1 cellular context compared by ENCODE assay signal in genomic region chr16:79653337-79654000, GRCh38.
TF ChIP-seq lines count a peak whose summit lies in the region.

No MANE protein-coding gene starts in this region.

TF ChIP-seq in HEK293, 187 proteins besides CTCF, POLR2A, EP300 and RAD21 (continued from another document and continues in another):
- 0 out of 2 replicates have a peak, but pooled peaks have one; percentile 17 for TF ChIP-seq PRDM10 (tag by site-specific recombination; IDR thresholded peaks at IDR 0.05)
- TF ChIP-seq ZNF664 (tag by site-specific recombination; IDR thresholded peaks at IDR 0.05): no peak
- no peak for TF ChIP-seq GFI1B (tag by site-specific recombination; IDR thresholded peaks at IDR 0.05)
- peak; percentile 37; the same call in 1 of the 2 replicates for TF ChIP-seq ZNF423 (tag by site-specific recombination; IDR thresholded peaks at IDR 0.05)
- no peak for TF ChIP-seq ZNF280C (tag by site-specific recombination; IDR thresholded peaks at IDR 0.05)
- no peak for TF ChIP-seq ZNF704 (tag by site-specific recombination; IDR thresholded peaks at IDR 0.05)
- no peak for TF ChIP-seq ZNF639 (tag by site-specific recombination; IDR thresholded peaks at IDR 0.05)
- TF ChIP-seq ZNF645 (tag by site-specific recombination; IDR thresholded peaks at IDR 0.05): no peak
- TF ChIP-seq ZNF555 (tag by site-specific recombination; conservative IDR thresholded peaks at IDR 0.05): no peak
- no peak for TF ChIP-seq ZNF280D (tag by site-specific recombination; IDR thresholded peaks at IDR 0.05)
- TF ChIP-seq ZNF24 (tag by site-specific recombination; IDR thresholded peaks at IDR 0.05): no peak
- TF ChIP-seq ZNF10 (tag by site-specific recombination; IDR thresholded peaks at IDR 0.05): no peak
- TF ChIP-seq ZNF449 (tag by site-specific recombination; IDR thresholded peaks at IDR 0.05): peak; percentile 74
- TF ChIP-seq HOXA7 (CRISPR knock-in tag; IDR thresholded peaks at IDR 0.05; ENCODE audit: borderline replicate concordance): no peak
- TF ChIP-seq ZNF580 (tag by site-specific recombination; IDR thresholded peaks at IDR 0.05): no peak
- no peak for TF ChIP-seq MZF1 (tag by site-specific recombination; IDR thresholded peaks at IDR 0.05; ENCODE audit: borderline replicate concordance)
- TF ChIP-seq ZNF350 (tag by site-specific recombination; IDR thresholded peaks at IDR 0.05): no peak
- no peak for TF ChIP-seq BCL11A (tag by site-specific recombination; IDR thresholded peaks at IDR 0.05; ENCODE audit: low read depth)
- TF ChIP-seq ZNF416 (tag by site-specific recombination; IDR thresholded peaks at IDR 0.05): no peak
- peak; percentile 41; the same call in 1 of the 2 replicates for TF ChIP-seq ZNF600 (tag by site-specific recombination; IDR thresholded peaks at IDR 0.05)
- TF ChIP-seq ELK4 (IDR thresholded peaks at IDR 0.05; ENCODE audit: borderline replicate concordance, low read depth, low read length): no peak
- TF ChIP-seq KLF10 (tag by site-specific recombination; IDR thresholded peaks at IDR 0.05): no peak
- no peak for TF ChIP-seq ZNF266 (tag by site-specific recombination; IDR thresholded peaks at IDR 0.05; ENCODE audit: low read depth)
- no peak for TF ChIP-seq ZNF701 (tag by site-specific recombination; IDR thresholded peaks at IDR 0.05)
- TF ChIP-seq ZFP37 (tag by site-specific recombination; IDR thresholded peaks at IDR 0.05): no peak
- TF ChIP-seq EGR2 (tag by site-specific recombination; IDR thresholded peaks at IDR 0.05; ENCODE audit: low read depth): no peak
- TF ChIP-seq IKZF3 (tag by site-specific recombination; IDR thresholded peaks at IDR 0.05): no peak
- TF ChIP-seq OSR2 (tag by site-specific recombination; IDR thresholded peaks at IDR 0.05): no peak
- no peak for TF ChIP-seq ZNF785 (tag by site-specific recombination; IDR thresholded peaks at IDR 0.05)
- TF ChIP-seq SP3 (tag by site-specific recombination; IDR thresholded peaks at IDR 0.05): no peak
- TF ChIP-seq GLI4 (tag by site-specific recombination; IDR thresholded peaks at IDR 0.05): no peak
- no peak for TF ChIP-seq ZNF473 (tag by site-specific recombination; IDR thresholded peaks at IDR 0.05)
- TF ChIP-seq ZNF335 (tag by site-specific recombination; conservative IDR thresholded peaks at IDR 0.05): no peak
- no peak for TF ChIP-seq ATF2 (tag by site-specific recombination; IDR thresholded peaks at IDR 0.05; ENCODE audit: low read depth)
- TF ChIP-seq ZNF48 (tag by site-specific recombination; IDR thresholded peaks at IDR 0.05): no peak
- TF ChIP-seq ZNF792 (tag by site-specific recombination; IDR thresholded peaks at IDR 0.05): no peak
- no peak for TF ChIP-seq ZNF791 (tag by site-specific recombination; IDR thresholded peaks at IDR 0.05)
- no peak for TF ChIP-seq KLF9 (tag by site-specific recombination; IDR thresholded peaks at IDR 0.05; ENCODE audit: low read depth)
- TF ChIP-seq ZNF548 (tag by site-specific recombination; IDR thresholded peaks at IDR 0.05): no peak
- no peak for TF ChIP-seq ZFHX2 (tag by site-specific recombination; conservative IDR thresholded peaks at IDR 0.05)
- no peak for TF ChIP-seq ZBTB11 (tag by site-specific recombination; conservative IDR thresholded peaks at IDR 0.05; ENCODE audit: low read depth)
- no peak for TF ChIP-seq ZNF37A (tag by site-specific recombination; IDR thresholded peaks at IDR 0.05)
